Comparison of ENCODE assay signal across 1 cellular context in the genomic region with DNA sequence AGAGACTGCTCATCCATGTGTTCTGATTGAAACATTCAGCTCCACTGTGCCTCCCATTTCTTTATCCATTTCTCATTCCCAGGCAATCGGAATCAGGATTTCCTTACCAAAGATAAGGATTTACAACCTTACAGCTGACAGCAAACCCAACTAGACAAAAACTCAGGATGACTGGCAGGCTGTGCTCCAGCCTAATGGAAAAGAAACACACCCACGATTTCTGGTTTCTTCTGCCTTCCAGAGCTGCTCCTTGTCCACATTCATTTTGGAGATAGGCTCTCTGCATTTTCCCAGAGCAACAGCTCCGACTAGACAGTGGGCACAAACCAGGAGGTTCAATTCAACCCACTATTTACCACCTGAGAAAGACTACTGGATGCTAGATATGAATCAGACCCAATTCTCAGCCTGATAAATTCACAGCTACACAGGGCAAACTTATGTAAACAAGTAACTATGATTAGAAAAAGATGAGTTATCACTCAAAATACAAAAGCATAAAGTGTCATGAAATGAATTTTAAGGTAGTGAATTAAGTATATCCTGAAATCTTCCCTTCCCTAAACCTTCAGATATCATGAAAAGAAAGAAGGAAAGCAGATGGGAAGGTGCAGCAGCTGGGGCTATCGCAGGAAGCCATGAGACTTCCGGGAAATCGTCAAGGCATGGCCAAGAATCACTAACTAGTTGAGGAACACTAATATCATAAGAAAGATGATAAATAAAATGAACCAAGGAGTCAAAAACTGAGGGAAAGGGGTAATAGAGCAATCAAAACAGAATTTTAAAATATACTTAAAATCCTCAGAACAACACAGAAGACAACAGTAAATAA.
TF ChIP-seq lines count a peak whose summit lies in the region.

No MANE protein-coding gene starts in this region.

TF ChIP-seq in endothelial cell of umbilical vein, 7 proteins besides CTCF, POLR2A, EP300 and RAD21:
- TF ChIP-seq MYC (IDR thresholded peaks at IDR 0.05; ENCODE audit: low read depth, low read length) (no peak), EZH2 (IDR thresholded peaks at IDR 0.05; ENCODE audit: borderline replicate concordance, low read depth, low read length, severe bottlenecking) (no peak), GATA2 (IDR thresholded peaks at IDR 0.05; ENCODE audit: insufficient read depth, insufficient read length, low read depth, low read length) (no peak), POLR2AphosphoS5 (IDR thresholded peaks at IDR 0.05; ENCODE audit: insufficient read depth, low read depth, low read length) (no peak), FOS (IDR thresholded peaks at IDR 0.05; ENCODE audit: borderline replicate concordance, insufficient read depth, low read length) (no peak), JUN (IDR thresholded peaks at IDR 0.05; ENCODE audit: borderline replicate concordance, insufficient read depth, insufficient read length, low read depth) (no peak)
- TF ChIP-seq, protein P1, sequence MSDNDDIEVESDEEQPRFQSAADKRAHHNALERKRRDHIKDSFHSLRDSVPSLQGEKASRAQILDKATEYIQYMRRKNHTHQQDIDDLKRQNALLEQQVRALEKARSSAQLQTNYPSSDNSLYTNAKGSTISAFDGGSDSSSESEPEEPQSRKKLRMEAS (IDR thresholded peaks at IDR 0.05; ENCODE audit: insufficient read depth, insufficient read length) = no peak
